ENCODE assay signal across 1 cellular context in genomic region chr1:24363994-24364393, GRCh38.
TF ChIP-seq lines count a peak whose summit lies in the region.

No MANE protein-coding gene starts in this region.

TF ChIP-seq in GM23338, 12 proteins besides CTCF, POLR2A, EP300 and RAD21 (continued from another document):
- TF ChIP-seq, protein P1, sequence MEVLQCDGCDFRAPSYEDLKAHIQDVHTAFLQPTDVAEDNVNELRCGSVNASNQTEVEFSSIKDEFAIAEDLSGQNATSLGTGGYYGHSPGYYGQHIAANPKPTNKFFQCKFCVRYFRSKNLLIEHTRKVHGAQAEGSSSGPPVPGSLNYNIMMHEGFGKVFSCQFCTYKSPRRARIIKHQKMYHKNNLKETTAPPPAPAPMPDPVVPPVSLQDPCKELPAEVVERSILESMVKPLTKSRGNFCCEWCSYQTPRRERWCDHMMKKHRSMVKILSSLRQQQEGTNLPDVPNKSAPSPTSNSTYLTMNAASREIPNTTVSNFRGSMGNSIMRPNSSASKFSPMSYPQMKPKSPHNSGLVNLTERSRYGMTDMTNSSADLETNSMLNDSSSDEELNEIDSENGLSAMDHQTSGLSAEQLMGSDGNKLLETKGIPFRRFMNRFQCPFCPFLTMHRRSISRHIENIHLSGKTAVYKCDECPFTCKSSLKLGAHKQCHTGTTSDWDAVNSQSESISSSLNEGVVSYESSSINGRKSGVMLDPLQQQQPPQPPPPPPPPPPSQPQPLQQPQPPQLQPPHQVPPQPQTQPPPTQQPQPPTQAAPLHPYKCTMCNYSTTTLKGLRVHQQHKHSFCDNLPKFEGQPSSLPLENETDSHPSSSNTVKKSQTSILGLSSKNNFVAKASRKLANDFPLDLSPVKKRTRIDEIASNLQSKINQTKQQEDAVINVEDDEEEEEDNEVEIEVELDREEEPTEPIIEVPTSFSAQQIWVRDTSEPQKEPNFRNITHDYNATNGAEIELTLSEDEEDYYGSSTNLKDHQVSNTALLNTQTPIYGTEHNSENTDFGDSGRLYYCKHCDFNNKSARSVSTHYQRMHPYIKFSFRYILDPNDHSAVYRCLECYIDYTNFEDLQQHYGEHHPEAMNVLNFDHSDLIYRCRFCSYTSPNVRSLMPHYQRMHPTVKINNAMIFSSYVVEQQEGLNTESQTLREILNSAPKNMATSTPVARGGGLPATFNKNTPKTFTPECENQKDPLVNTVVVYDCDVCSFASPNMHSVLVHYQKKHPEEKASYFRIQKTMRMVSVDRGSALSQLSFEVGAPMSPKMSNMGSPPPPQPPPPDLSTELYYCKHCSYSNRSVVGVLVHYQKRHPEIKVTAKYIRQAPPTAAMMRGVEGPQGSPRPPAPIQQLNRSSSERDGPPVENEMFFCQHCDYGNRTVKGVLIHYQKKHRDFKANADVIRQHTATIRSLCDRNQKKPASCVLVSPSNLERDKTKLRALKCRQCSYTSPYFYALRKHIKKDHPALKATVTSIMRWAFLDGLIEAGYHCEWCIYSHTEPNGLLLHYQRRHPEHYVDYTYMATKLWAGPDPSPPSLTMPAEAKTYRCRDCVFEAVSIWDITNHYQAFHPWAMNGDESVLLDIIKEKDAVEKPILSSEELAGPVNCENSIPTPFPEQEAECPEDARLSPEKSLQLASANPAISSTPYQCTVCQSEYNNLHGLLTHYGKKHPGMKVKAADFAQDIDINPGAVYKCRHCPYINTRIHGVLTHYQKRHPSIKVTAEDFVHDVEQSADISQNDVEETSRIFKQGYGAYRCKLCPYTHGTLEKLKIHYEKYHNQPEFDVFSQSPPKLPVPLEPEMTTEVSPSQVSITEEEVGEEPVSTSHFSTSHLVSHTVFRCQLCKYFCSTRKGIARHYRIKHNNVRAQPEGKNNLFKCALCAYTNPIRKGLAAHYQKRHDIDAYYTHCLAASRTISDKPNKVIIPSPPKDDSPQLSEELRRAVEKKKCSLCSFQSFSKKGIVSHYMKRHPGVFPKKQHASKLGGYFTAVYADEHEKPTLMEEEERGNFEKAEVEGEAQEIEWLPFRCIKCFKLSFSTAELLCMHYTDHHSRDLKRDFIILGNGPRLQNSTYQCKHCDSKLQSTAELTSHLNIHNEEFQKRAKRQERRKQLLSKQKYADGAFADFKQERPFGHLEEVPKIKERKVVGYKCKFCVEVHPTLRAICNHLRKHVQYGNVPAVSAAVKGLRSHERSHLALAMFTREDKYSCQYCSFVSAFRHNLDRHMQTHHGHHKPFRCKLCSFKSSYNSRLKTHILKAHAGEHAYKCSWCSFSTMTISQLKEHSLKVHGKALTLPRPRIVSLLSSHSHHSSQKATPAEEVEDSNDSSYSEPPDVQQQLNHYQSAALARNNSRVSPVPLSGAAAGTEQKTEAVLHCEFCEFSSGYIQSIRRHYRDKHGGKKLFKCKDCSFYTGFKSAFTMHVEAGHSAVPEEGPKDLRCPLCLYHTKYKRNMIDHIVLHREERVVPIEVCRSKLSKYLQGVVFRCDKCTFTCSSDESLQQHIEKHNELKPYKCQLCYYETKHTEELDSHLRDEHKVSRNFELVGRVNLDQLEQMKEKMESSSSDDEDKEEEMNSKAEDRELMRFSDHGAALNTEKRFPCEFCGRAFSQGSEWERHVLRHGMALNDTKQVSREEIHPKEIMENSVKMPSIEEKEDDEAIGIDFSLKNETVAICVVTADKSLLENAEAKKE (CRISPR knock-in tag; IDR thresholded peaks at IDR 0.05), result no peak
